In the genomic region with DNA sequence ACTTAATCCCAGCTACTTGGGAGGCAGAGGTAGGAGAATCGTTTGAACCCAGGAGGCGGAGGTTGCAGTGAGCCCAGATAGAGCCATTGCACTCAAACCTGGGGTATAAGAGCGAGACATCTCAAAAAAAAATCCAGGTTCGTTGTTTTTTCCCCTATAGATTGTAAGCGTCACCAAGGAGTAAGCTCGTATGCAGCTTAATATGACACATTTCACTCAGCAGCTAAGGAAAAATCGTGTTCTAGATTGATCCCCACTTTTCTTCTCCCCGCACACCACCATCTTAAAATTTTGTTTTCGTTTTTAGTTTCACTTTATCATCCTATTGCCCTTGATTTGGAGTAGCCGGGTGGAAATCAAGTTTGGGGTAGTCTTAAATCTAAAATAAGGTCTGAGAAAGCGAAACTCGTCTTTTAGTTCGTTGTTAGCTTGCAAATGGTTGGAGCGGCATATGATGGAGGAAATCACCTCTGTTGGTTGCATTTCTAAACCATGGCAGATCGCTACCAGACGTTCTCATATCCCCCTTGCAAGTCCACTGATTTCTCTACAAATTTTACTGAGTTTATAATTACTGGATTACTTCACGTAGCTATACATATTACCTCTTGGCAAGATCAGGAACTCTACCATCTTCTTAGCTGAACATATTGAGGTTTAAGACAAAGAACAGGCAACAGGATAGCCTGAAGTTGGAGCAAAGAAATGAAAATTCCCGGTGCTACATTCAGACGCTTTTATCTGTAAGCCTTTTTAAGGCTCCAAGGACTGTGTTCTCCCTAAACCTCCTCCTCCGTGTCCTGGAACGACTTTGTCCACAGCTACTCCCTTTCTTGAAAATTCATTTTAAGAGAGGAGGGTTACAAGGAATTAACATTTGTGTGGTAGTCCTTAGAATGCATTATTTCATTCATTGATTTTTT, we compare ENCODE assay signal across 8 cellular contexts.
DNase-seq lines count a peak whose midpoint lies in the region; ATAC-seq and TF ChIP-seq lines count a peak whose summit lies in the region.

No MANE protein-coding gene starts in this region.

- H3K4me3 ChIP-seq in esophagus squamous epithelium (peak overlapping the region; percentile 40 to 67 (median 54)), gastrocnemius medialis (peak overlapping the region; percentile 11 to 43 (median 32))

- H3K27ac ChIP-seq in esophagus squamous epithelium = peak overlapping the region; percentile 93 to 98 (median 96)
- H3K27ac ChIP-seq in gastrocnemius medialis = peak overlapping the region in 1 of 4 donors; percentile 32

- TF ChIP-seq CTCF in GM13977 (IDR thresholded peaks at IDR 0.05; ENCODE audit: extremely low read depth, insufficient read depth, missing control alignments) (no peak), esophagus squamous epithelium (IDR thresholded peaks at IDR 0.05) (no peak), gastrocnemius medialis (IDR thresholded peaks at IDR 0.05 in 4 of 5, conservative IDR thresholded peaks at IDR 0.05 in 1 of 5) (no peak)

- H3K9me3 ChIP-seq in esophagus squamous epithelium = no peaks in the 10 kb centered on the region
- H3K9me3 ChIP-seq in gastrocnemius medialis = no peaks in the 10 kb centered on the region

- H3K27me3 ChIP-seq in esophagus squamous epithelium (peaks cover 0 to 48% (median 3%) of the 10 kb centered on the region in 4 donors), gastrocnemius medialis (peaks cover 66 to 67% (median 67%) of the 10 kb centered on the region in 3 donors)

- DNase-seq in GM13977 (ENCODE audit: low spot score) (peak; percentile 36), OCI-M1 (lab: John Stamatoyannopoulos, UW) (peak; percentile 88), esophagus squamous epithelium (lab: John Stamatoyannopoulos, UW) (no peak), gastrocnemius medialis (no peak), NCI-H1694 treated with DMSO at 0.1 percent for 48 hours (lab: John Stamatoyannopoulos, UW) (no peak), KG1 (lab: John Stamatoyannopoulos, UW) (no peak)
- DNase-seq in stimulated activated CD4-positive, alpha-beta T cell treated with anti-CD3 and anti-CD28 coated beads, Interleukin-4, amount 100 ng/mL, for 1 hour = no peak

- TF ChIP-seq POLR2A in esophagus squamous epithelium (IDR thresholded peaks at IDR 0.05) = no peak
- no peak for TF ChIP-seq POLR2A in gastrocnemius medialis (IDR thresholded peaks at IDR 0.05)

- in situ Hi-C loops in GM13977 (cut with MboI; ENCODE audit: low pct_unique_long_range_greater_than_20kb, low sequenced_read_pairs, unreplicated experiment) (no loop called here), gastrocnemius medialis (cut with MboI; ENCODE audit: low sequenced_read_pairs in 4 of 4) (no loop called here)

- no peak for ATAC-seq in gastrocnemius medialis
- no peak for ATAC-seq in GM21447 (IDR thresholded peaks at IDR 0.05; ENCODE audit: unreplicated experiment)

- intact Hi-C loops in esophagus squamous epithelium (cut with DNase I) = no loop called here
- intact Hi-C loops in gastrocnemius medialis (cut with DNase I; ENCODE audit: low total_unique reads) = loop anchor here (1.0 to 10.0 kb wide), 3 partner anchors 49 to 1561 kb away; a partner anchor contains a TSS

- peaks cover 0 to 50% (median 0%) of the 10 kb centered on the region in 3 donors for H3K4me1 ChIP-seq in esophagus squamous epithelium
- peaks cover 5 to 6% of the 10 kb centered on the region in 2 donors for H3K4me1 ChIP-seq in gastrocnemius medialis

- H3K36me3 ChIP-seq in esophagus squamous epithelium = no peaks in the 10 kb centered on the region
- H3K36me3 ChIP-seq in gastrocnemius medialis = peaks cover 0 to 5% of the 10 kb centered on the region in 2 donors

- WGBS in esophagus squamous epithelium, 2 donors = 7 to 22% methylated on average over 21 of the region's 21 CpGs

Comparison
In these comparisons a context has a peak if more than half of its experiments do, and no peak if none do; other contexts are left out.
1. DNase-seq: peak in GM13977 (single experiment) and OCI-M1 (single experiment); none in esophagus squamous epithelium (single experiment), gastrocnemius medialis (0 of 2), stimulated activated CD4-positive, alpha-beta T cell treated with anti-CD3 and anti-CD28 coated beads, Interleukin-4, amount 100 ng/mL, for 1 hour (single experiment), NCI-H1694 treated with DMSO at 0.1 percent for 48 hours (single experiment) and KG1 (single experiment).